ENCODE assay signal across 9 cellular contexts in genomic region chr22:42271191-42271813, GRCh38. TPM values are rescaled to one million over a fixed set of nuclear protein-coding genes. Genes with fewer than 3 reads are reported as not detected.
A peak's percentile ranks its signal among the peaks of the same experiment; 100 is the strongest.
DNase-seq lines count a peak whose midpoint lies in the region; ATAC-seq, FAIRE-seq and TF ChIP-seq lines count a peak whose summit lies in the region.
"Had no signal": no experiment of that assay in that cellular context is flagged by ENCODE, and none has a peak within 500 bp of the region (broad histone marks: within the 10 kb centered on the region; RNA-seq: fewer than 3 reads in every experiment).

No MANE protein-coding gene starts in this region.

- H3K27me3 Mint-ChIP-seq in activated T-cell treated with anti-CD3 and anti-CD28 coated beads, Interleukin-2, amount 50 U/mL, for 4 hours (ENCODE audit: low read depth): no peaks in the 10 kb centered on the region
- H3K27me3 Mint-ChIP-seq in activated naive CD8-positive, alpha-beta T cell treated with anti-CD3 and anti-CD28 coated beads, Interleukin-2, amount 50 U/mL, for 24 hours: no peaks in the 10 kb centered on the region

- FAIRE-seq in HepG2 (lab: Jason Lieb, UNC): no peak
- FAIRE-seq: GM19239 had no signal

- H3K27me3 ChIP-seq in HepG2 (ENCODE audit: control insufficient read depth in 1 of 2, insufficient read depth in 2 of 2, low read length in 2 of 2): no peaks in the 10 kb centered on the region; a peak in 1 of 5 replicates
- no peaks in the 10 kb centered on the region for H3K27me3 ChIP-seq in testis

- no peak overlapping the region for H3K9ac ChIP-seq in HepG2 (ENCODE audit: insufficient read depth, low read depth, low read length)

- WGBS in HepG2 (ENCODE audit: low lambda C conversion rate): 93% methylated on average over 12 of the region's 20 CpGs
- WGBS in testis, 2 donors: 55 to 58% methylated on average over 20 of the region's 20 CpGs

- TF ChIP-seq EP300 in HepG2 (IDR thresholded peaks at IDR 0.05; ENCODE audit: low read depth in 2 of 2, low read length in 2 of 2) (no peak), HepG2 (CRISPR knock-in tag; IDR thresholded peaks at IDR 0.05; ENCODE audit: borderline replicate concordance) (no peak)

- POLR2A ChIA-PET in HepG2 (lab: Yijun Ruan, JAX): no interaction called here

- TF ChIP-seq CTCF in HepG2 (CRISPR knock-in tag; IDR thresholded peaks at IDR 0.05): no peak
- TF ChIP-seq CTCF in testis (IDR thresholded peaks at IDR 0.05): no peak

- no peak for DNase-seq in activated T-cell treated with anti-CD3 and anti-CD28 coated beads, Interleukin-2, amount 50 U/mL, for 4 hours
- no peak for DNase-seq in activated T-cell treated with anti-CD3 and anti-CD28 coated beads, Interleukin-2, amount 50 U/mL, for 1 hour
- DNase-seq in activated naive CD8-positive, alpha-beta T cell treated with anti-CD3 and anti-CD28 coated beads, Interleukin-2, amount 50 U/mL, for 24 hours: no peak
- no peak for DNase-seq in HepG2 (ENCODE audit: low spot score)
- DNase-seq in testis: no peak
- no peak for DNase-seq in NCI-H524 (lab: John Stamatoyannopoulos, UW)
- no peak for DNase-seq in effector CD4-positive, alpha-beta T cell

- peak overlapping the region; percentile 4; the same call in 1 of the 2 replicates for H3K4me2 ChIP-seq in HepG2 (ENCODE audit: low read depth, low read length)

- H4K20me1 ChIP-seq in HepG2 (ENCODE audit: insufficient read depth, low read length): peaks cover 25% of the 10 kb centered on the region

- peak overlapping the region; percentile 73 for H3K4me3 Mint-ChIP-seq in activated T-cell treated with anti-CD3 and anti-CD28 coated beads, Interleukin-2, amount 50 U/mL, for 4 hours
- H3K4me3 Mint-ChIP-seq in activated naive CD8-positive, alpha-beta T cell treated with anti-CD3 and anti-CD28 coated beads, Interleukin-2, amount 50 U/mL, for 24 hours: peak overlapping the region; percentile 53

- H3K79me2 ChIP-seq in HepG2 (ENCODE audit: insufficient read depth, low read length): peaks cover 35% of the 10 kb centered on the region

- no TSS peak for BruUV-seq in HepG2 (replicated peaks; lab: Mats Ljungman, UMichigan)

- H2AFZ ChIP-seq in HepG2 (ENCODE audit: low read length): no peak overlapping the region

- CTCF ChIA-PET in HepG2 (lab: Yijun Ruan, JAX; ENCODE audit: low intra/inter-chr PET ratio, low total read pairs): no interaction called here

- TF ChIP-seq RAD21 in HepG2 (CRISPR knock-in tag; IDR thresholded peaks at IDR 0.05): no peak

- no peaks in the 10 kb centered on the region for H3K36me3 Mint-ChIP-seq in activated T-cell treated with anti-CD3 and anti-CD28 coated beads, Interleukin-2, amount 50 U/mL, for 4 hours (ENCODE audit: insufficient read depth)
- peaks cover 7% of the 10 kb centered on the region for H3K36me3 Mint-ChIP-seq in activated naive CD8-positive, alpha-beta T cell treated with anti-CD3 and anti-CD28 coated beads, Interleukin-2, amount 50 U/mL, for 24 hours (ENCODE audit: low read depth)

- H3K9me3 Mint-ChIP-seq in activated T-cell treated with anti-CD3 and anti-CD28 coated beads, Interleukin-2, amount 50 U/mL, for 4 hours: no peaks in the 10 kb centered on the region
- H3K9me3 Mint-ChIP-seq in activated naive CD8-positive, alpha-beta T cell treated with anti-CD3 and anti-CD28 coated beads, Interleukin-2, amount 50 U/mL, for 24 hours: no peaks in the 10 kb centered on the region

- H3K4me1 ChIP-seq in HepG2 (ENCODE audit: insufficient read depth, low read length) (peaks cover 38% of the 10 kb centered on the region), testis (peaks cover 11% of the 10 kb centered on the region)

- intact Hi-C loops in HepG2 (cut with micrococcal nuclease; ENCODE audit: unreplicated experiment) (no loop called here), testis (cut with DNase I; ENCODE audit: low total_unique reads) (no loop called here)

- in situ Hi-C loops in HepG2 (cut with HindIII; ENCODE audit: extremely low pct_ligation_motif_present, low pct_unique_long_range_greater_than_20kb): no loop called here

- peaks cover 1 to 4% of the 10 kb centered on the region in 2 experiments; a peak in 3 of 5 replicates for H3K36me3 ChIP-seq in HepG2 (replicated peaks in 1 of 2; ENCODE audit: control insufficient read depth in 1 of 2, insufficient read depth in 2 of 2, low read length in 2 of 2)
- H3K36me3 ChIP-seq in testis (ENCODE audit: low read depth, missing control alignments): no peaks in the 10 kb centered on the region

- H3K9me3 ChIP-seq in HepG2 (ENCODE audit: low read length) (no peaks in the 10 kb centered on the region), testis (no peaks in the 10 kb centered on the region)

- TF ChIP-seq POLR2A in HepG2 (IDR thresholded peaks at IDR 0.05; ENCODE audit: insufficient read depth in 1 of 2, low read depth in 2 of 2, low read length in 2 of 2) (no peak), testis (IDR thresholded peaks at IDR 0.05) (no peak)

- ATAC-seq in activated T-cell treated with anti-CD3 and anti-CD28 coated beads, Interleukin-2, amount 50 U/mL, for 4 hours: no peak
- ATAC-seq in activated naive CD8-positive, alpha-beta T cell treated with anti-CD3 and anti-CD28 coated beads, Interleukin-2, amount 50 U/mL, for 24 hours: no peak
- ATAC-seq in HepG2 (no peak), HG03354 (IDR thresholded peaks at IDR 0.05; ENCODE audit: poor library complexity, severe bottlenecking, unreplicated experiment) (no peak)

- H3K27ac ChIP-seq in HepG2 (ENCODE audit: extremely low read length, insufficient read depth, low read length): no peak overlapping the region
- H3K27ac ChIP-seq in testis: peak overlapping the region; percentile 26 to 75

- H3K4me1 Mint-ChIP-seq in activated T-cell treated with anti-CD3 and anti-CD28 coated beads, Interleukin-2, amount 50 U/mL, for 4 hours (ENCODE audit: low read depth): peaks cover 28% of the 10 kb centered on the region
- H3K4me1 Mint-ChIP-seq in activated naive CD8-positive, alpha-beta T cell treated with anti-CD3 and anti-CD28 coated beads, Interleukin-2, amount 50 U/mL, for 24 hours: peaks cover 28% of the 10 kb centered on the region

- peak overlapping the region; percentile 60 for H3K27ac Mint-ChIP-seq in activated naive CD8-positive, alpha-beta T cell treated with anti-CD3 and anti-CD28 coated beads, Interleukin-2, amount 50 U/mL, for 24 hours

- H3K4me3 ChIP-seq in HepG2 (replicated peaks in 1 of 3; ENCODE audit: insufficient read depth in 1 of 3, low read depth in 2 of 3, low read length in 3 of 3) (no peak overlapping the region), testis (peak overlapping the region; percentile 60 to 95)

TF ChIP-seq in HepG2, 621 proteins besides CTCF, POLR2A, EP300 and RAD21 (continues in another document):
- TF ChIP-seq, protein P1, sequence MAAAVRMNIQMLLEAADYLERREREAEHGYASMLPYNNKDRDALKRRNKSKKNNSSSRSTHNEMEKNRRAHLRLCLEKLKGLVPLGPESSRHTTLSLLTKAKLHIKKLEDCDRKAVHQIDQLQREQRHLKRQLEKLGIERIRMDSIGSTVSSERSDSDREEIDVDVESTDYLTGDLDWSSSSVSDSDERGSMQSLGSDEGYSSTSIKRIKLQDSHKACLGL (CRISPR knock-in tag; IDR thresholded peaks at IDR 0.05): peak; percentile 6; the same call in 1 of the 2 replicates
- TF ChIP-seq, protein P2, sequence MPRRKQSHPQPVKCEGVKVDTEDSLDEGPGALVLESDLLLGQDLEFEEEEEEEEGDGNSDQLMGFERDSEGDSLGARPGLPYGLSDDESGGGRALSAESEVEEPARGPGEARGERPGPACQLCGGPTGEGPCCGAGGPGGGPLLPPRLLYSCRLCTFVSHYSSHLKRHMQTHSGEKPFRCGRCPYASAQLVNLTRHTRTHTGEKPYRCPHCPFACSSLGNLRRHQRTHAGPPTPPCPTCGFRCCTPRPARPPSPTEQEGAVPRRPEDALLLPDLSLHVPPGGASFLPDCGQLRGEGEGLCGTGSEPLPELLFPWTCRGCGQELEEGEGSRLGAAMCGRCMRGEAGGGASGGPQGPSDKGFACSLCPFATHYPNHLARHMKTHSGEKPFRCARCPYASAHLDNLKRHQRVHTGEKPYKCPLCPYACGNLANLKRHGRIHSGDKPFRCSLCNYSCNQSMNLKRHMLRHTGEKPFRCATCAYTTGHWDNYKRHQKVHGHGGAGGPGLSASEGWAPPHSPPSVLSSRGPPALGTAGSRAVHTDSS (CRISPR knock-in tag; conservative IDR thresholded peaks at IDR 0.05): no peak

RNA-seq across cellular contexts. Expression of gene TCF20, which starts 0.8 kb away (rescaled TPM):
- total RNA-seq in activated T-cell treated with anti-CD3 and anti-CD28 coated beads, Interleukin-2, amount 50 U/mL, for 4 hours: 10 to 100 TPM; 68.1 to 74.4 (median 69.9) TPM
- 23.7 and 25.7 TPM in 2 replicates for total RNA-seq in HepG2 (2016; rRNA removed; fragmentation: Illumina TruSeq; extraction: Trizol)
- 1.5 TPM in 2 replicates for total RNA-seq in HepG2 (2016; cell fraction: cytosol; rRNA removed; fragmentation: Illumina TruSeq; extraction: Trizol; ENCODE audit: low read depth)
- 23.1 and 26.1 TPM in 2 replicates for total RNA-seq in HepG2 (2016; cell fraction: insoluble cytoplasmic fraction; rRNA removed; fragmentation: Illumina TruSeq; extraction: Trizol)
- total RNA-seq in HepG2 (2016; cell fraction: membrane; rRNA removed; fragmentation: Illumina TruSeq; extraction: Trizol): 7.4 and 8.3 TPM in 2 replicates
- 19.0 and 20.9 TPM in 2 replicates for total RNA-seq in HepG2 (2016; cell fraction: nucleus; rRNA removed; fragmentation: Illumina TruSeq; extraction: Trizol)
- 12.8 and 15.8 TPM in 2 replicates for polyA plus RNA-seq in HepG2 (2011; rRNA removed)
- 12.1 and 14.1 TPM in 2 replicates for polyA plus RNA-seq in HepG2 (2011; cell fraction: cytosol; rRNA removed)
- polyA plus RNA-seq in HepG2 (2011; cell fraction: nucleus; rRNA removed): 14.6 and 15.9 TPM in 2 replicates
- 13.0 and 16.5 TPM in 2 replicates for polyA plus RNA-seq in HepG2 (2012)
- polyA plus RNA-seq in HepG2 (2016; cell fraction: cytosol; fragmentation: Illumina TruSeq; extraction: Trizol; ENCODE audit: low read depth): 0.41 and 0.70 TPM in 2 replicates
- polyA plus RNA-seq in HepG2 (2016; cell fraction: insoluble cytoplasmic fraction; fragmentation: Illumina TruSeq; extraction: Trizol; ENCODE audit: low read depth): 16.1 and 17.1 TPM in 2 replicates
- polyA plus RNA-seq in HepG2 (2016; cell fraction: membrane; fragmentation: Illumina TruSeq; extraction: Trizol; ENCODE audit: low read depth): 2.3 and 2.6 TPM in 2 replicates
- 16.7 and 20.2 TPM in 2 replicates for polyA plus RNA-seq in HepG2 (2016; cell fraction: nucleus; fragmentation: Illumina TruSeq; extraction: Trizol; ENCODE audit: insufficient read depth, low read depth)
- 35.6 and 52.5 TPM in 2 replicates for polyA minus RNA-seq in HepG2 (2011; rRNA and poly(A)+ RNA removed; ENCODE audit: low replicate concordance)
- polyA minus RNA-seq in HepG2 (2011; cell fraction: cytosol; rRNA and poly(A)+ RNA removed): 20.2 and 25.1 TPM in 2 replicates
- polyA minus RNA-seq in HepG2 (2011; cell fraction: nucleus; rRNA and poly(A)+ RNA removed): 24.6 and 30.6 TPM in 2 replicates
- 10 to 100 TPM; 40.5 to 44.8 TPM for total RNA-seq in testis
- 41.6 TPM for polyA plus RNA-seq in testis (ENCODE audit: insufficient read depth, low read depth, low replicate concordance)

Comparison
In these comparisons a context has a peak if more than half of its experiments do, and no peak if none do; other contexts are left out.
1. H3K4me3 ChIP-seq: peak in testis (2 of 2); none in HepG2 (0 of 3).